10 cellular contexts compared by ENCODE assay signal in genomic region chr17:82350182-82351030, GRCh38. TPM values are rescaled to one million over a fixed set of nuclear protein-coding genes. Genes with fewer than 3 reads are reported as not detected.
DNase-seq lines count a peak whose midpoint lies in the region; TF ChIP-seq lines count a peak whose summit lies in the region.
"Had no signal": no experiment of that assay in that cellular context is flagged by ENCODE, and none has a peak within 500 bp of the region (broad histone marks: within the 10 kb centered on the region; RNA-seq: fewer than 3 reads in every experiment).

No MANE protein-coding gene starts in this region.

- no peak for TF ChIP-seq POLR2A in NB4 (IDR thresholded peaks at IDR 0.05; ENCODE audit: extremely low read depth, insufficient read length)

- TF ChIP-seq CTCF in NB4 (IDR thresholded peaks at IDR 0.05; ENCODE audit: low read depth, low read length), result no peak

- DNase-seq in SIG-M5 treated with dmso at 0.1 percent for 504 hours (lab: John Stamatoyannopoulos, UW; ENCODE audit: unreplicated experiment), result peak; percentile 36
- no peak for DNase-seq in SIG-M5 (lab: John Stamatoyannopoulos, UW)
- DNase-seq in NB4 (ENCODE audit: low read depth), result peak; percentile 31
- DNase-seq in activated T-cell treated with anti-CD3 and anti-CD28 coated beads, Interleukin-2, amount 50 U/mL, for 48 hours, result peak; percentile 72 to 75
- peak in 2 of 3 donors; percentile 37 to 40 for DNase-seq in stimulated activated CD4-positive, alpha-beta T cell treated with anti-CD3 and anti-CD28 coated beads, TNF-alpha, amount 100 ng/mL, for 48 hours (ENCODE audit: low read depth in 3 of 3)
- no peak for DNase-seq in middle frontal gyrus (ENCODE audit: extremely low spot score, low spot score)
- no peak for DNase-seq in putamen (ENCODE audit: low spot score)
- DNase-seq in SK-N-DZ (ENCODE audit: low spot score), result no peak
- DNase-seq: ACHN had no signal

- no peak overlapping the region for H3K4me3 ChIP-seq in NB4 (ENCODE audit: low read depth, low read length)
- H3K4me3 ChIP-seq: esophagus muscularis mucosa had no signal

RNA-seq across cellular contexts. Expression of gene TEX19, which starts 8.6 kb away (rescaled TPM):
- polyA plus RNA-seq in SK-N-DZ (2014; cell fraction: cytosol; rRNA removed), result 3.5 and 5.1 TPM in 2 replicates
- 1.1 and 1.4 TPM in 2 replicates for polyA plus RNA-seq in SK-N-DZ (2014; cell fraction: nucleus; rRNA removed)

RNA-seq across cellular contexts. Expression of gene SECTM1, which starts 16.8 kb away (rescaled TPM):
- 2.1 and 3.1 TPM in 2 replicates for polyA plus RNA-seq in SK-N-DZ (2014; cell fraction: cytosol; rRNA removed)
- polyA plus RNA-seq in SK-N-DZ (2014; cell fraction: nucleus; rRNA removed), result 0.11 and 2.3 TPM in 2 replicates

RNA-seq across cellular contexts. Expression of gene UTS2R, which starts 21.2 kb away (rescaled TPM):
- polyA plus RNA-seq in SK-N-DZ (2014; cell fraction: cytosol; rRNA removed), result 4.3 and 4.8 TPM in 2 replicates
- 1.1 and 3.5 TPM in 2 replicates for polyA plus RNA-seq in SK-N-DZ (2014; cell fraction: nucleus; rRNA removed)

RNA-seq across cellular contexts. Expression of gene CD7, which starts 33.0 kb away (rescaled TPM):
- polyA plus RNA-seq in SK-N-DZ (2014; cell fraction: cytosol; rRNA removed), result 3.3 and 3.8 TPM in 2 replicates
- polyA plus RNA-seq in SK-N-DZ (2014; cell fraction: nucleus; rRNA removed), result 0.87 and 1.7 TPM in 2 replicates

Comparison
In these comparisons a context has a peak if more than half of its experiments do, and no peak if none do; other contexts are left out.
1. DNase-seq: peak in SIG-M5 treated with dmso at 0.1 percent for 504 hours (single experiment), NB4 (single experiment), activated T-cell treated with anti-CD3 and anti-CD28 coated beads, Interleukin-2, amount 50 U/mL, for 48 hours (2 of 2) and stimulated activated CD4-positive, alpha-beta T cell treated with anti-CD3 and anti-CD28 coated beads, TNF-alpha, amount 100 ng/mL, for 48 hours (2 of 3); none in SIG-M5 (single experiment), middle frontal gyrus (single experiment), putamen (single experiment) and SK-N-DZ (single experiment).